In genomic region chr2:64336171-64336570, GRCh38 we compare ENCODE assay signal across 9 cellular contexts.
"Had no signal": no experiment of that assay in that cellular context is flagged by ENCODE, and none has a peak within 500 bp of the region (broad histone marks: within the 10 kb centered on the region; RNA-seq: fewer than 3 reads in every experiment).

No MANE protein-coding gene starts in this region.

- H3K4me3 ChIP-seq: GM23248, HAP-1, K562 had no signal

- H3K4me3 Mint-ChIP-seq: HFFc6 had no signal

- H2AFZ ChIP-seq: GM23248 had no signal

- ATAC-seq: HCT116, K562 had no signal

- H3K36me3 ChIP-seq: HAP-1 had no signal

- H3K9me3 Mint-ChIP-seq: HFFc6 had no signal

- H3K9ac ChIP-seq: GM23248 had no signal

- H3K27ac ChIP-seq: GM23248 had no signal

- DNase-seq: GM23248, GOT3, H7, HFFc6, IMR-90, KG1 had no signal

- H3K9me3 ChIP-seq: HAP-1 had no signal

- FAIRE-seq: K562 had no signal

- H3K27ac Mint-ChIP-seq: HFFc6 had no signal
